ENCODE assay signal across 8 cellular contexts in genomic region chr12:117098361-117099217, GRCh38. TPM values are rescaled to one million over a fixed set of nuclear protein-coding genes. Genes with fewer than 3 reads are reported as not detected.
A peak's percentile ranks its signal among the peaks of the same experiment; 100 is the strongest.
DNase-seq lines count a peak whose midpoint lies in the region; ATAC-seq and TF ChIP-seq lines count a peak whose summit lies in the region.

No MANE protein-coding gene starts in this region.

- H3K27ac ChIP-seq in VCaP: peak overlapping the region; percentile 74; the same call in 1 of the 2 replicates

- DNase-seq in stimulated activated CD4-positive, alpha-beta T cell treated with anti-CD3 and anti-CD28 coated beads, Interleukin-12 subunit alpha, Interleukin-12 subunit beta, amount 100 ng/mL, for 4 hours: peak; percentile 30
- no peak for DNase-seq in stimulated activated CD4-positive, alpha-beta T cell treated with anti-CD3 and anti-CD28 coated beads, Interleukin-1b, Interleukin-23, amount 100 ng/mL, for 48 hours
- DNase-seq in omental fat pad (ENCODE audit: low spot score): no peak
- no peak for DNase-seq in SKM-1 treated with dmso at 0.1 percent for 144 hours (lab: John Stamatoyannopoulos, UW; ENCODE audit: unreplicated experiment)
- DNase-seq in cortex of kidney (lab: John Stamatoyannopoulos, UW): no peak

- no peak for TF ChIP-seq CTCF in VCaP (conservative IDR thresholded peaks at IDR 0.05)
- TF ChIP-seq CTCF in omental fat pad (IDR thresholded peaks at IDR 0.05): no peak

- ATAC-seq in HG03108 (IDR thresholded peaks at IDR 0.05; ENCODE audit: unreplicated experiment) (peak; percentile 36), esophagus mucosa (peak; percentile 35), omental fat pad (ENCODE audit: low FRiP score) (peak; percentile 29)

RNA-seq across cellular contexts. Expression of gene TESC, which starts 0.6 kb away (rescaled TPM):
- total RNA-seq in esophagus mucosa: 0.56 TPM
- 10 to 100 TPM in 1 of 4 donors, 1 to 10 TPM in 3; 4.5 to 22.4 (median 6.1) TPM for total RNA-seq in omental fat pad
